18 cellular contexts compared by ENCODE assay signal in genomic region chr2:9141379-9141667, GRCh38.
DNase-seq lines count a peak whose midpoint lies in the region; ATAC-seq and TF ChIP-seq lines count a peak whose summit lies in the region.
"Had no signal": no experiment of that assay in that cellular context is flagged by ENCODE, and none has a peak within 500 bp of the region (broad histone marks: within the 10 kb centered on the region; RNA-seq: fewer than 3 reads in every experiment).

No MANE protein-coding gene starts in this region.

- H3K9me3 ChIP-seq in BLaER1: no peaks in the 10 kb centered on the region
- H3K9me3 ChIP-seq in IMR-90 (ENCODE audit: control insufficient read depth, insufficient read depth, low read length): no peaks in the 10 kb centered on the region
- H3K9me3 ChIP-seq in hepatocyte (ENCODE audit: low read depth): no peaks in the 10 kb centered on the region
- no peaks in the 10 kb centered on the region for H3K9me3 ChIP-seq in smooth muscle cell (replicated peaks; ENCODE audit: low read depth)
- H3K9me3 ChIP-seq in CD8-positive, alpha-beta memory T cell (ENCODE audit: low read length): no peaks in the 10 kb centered on the region
- H3K9me3 ChIP-seq: Caco-2 had no signal

- H3K27me3 ChIP-seq in BLaER1 (no peaks in the 10 kb centered on the region), IMR-90 (ENCODE audit: control insufficient read depth, insufficient read depth, low read length) (no peaks in the 10 kb centered on the region), hepatocyte (no peaks in the 10 kb centered on the region), smooth muscle cell (ENCODE audit: low read depth) (no peaks in the 10 kb centered on the region)
- peaks cover 6% of the 10 kb centered on the region for H3K27me3 ChIP-seq in CD8-positive, alpha-beta memory T cell (ENCODE audit: insufficient read depth, low read length, poor library complexity, severe bottlenecking)

- H3K23ac ChIP-seq in IMR-90 (ENCODE audit: low read depth, low read length): no peak overlapping the region

- intact Hi-C loops in IMR-90 (cut with micrococcal nuclease): loop anchor here (5.0 to 10.0 kb wide), 4 partner anchors 51 to 493 kb away; partner anchors contain the start of gene YWHAQ

- H4K8ac ChIP-seq in IMR-90 (ENCODE audit: low read depth in 2 of 2, low read length in 2 of 2): peak overlapping the region in 1 of 2 experiments; percentile 66; a peak in 2 of 4 replicates

- H2BK20ac ChIP-seq in IMR-90 (ENCODE audit: low read depth, low read length): peak overlapping the region; percentile 51; the same call in 1 of the 2 replicates

- H3K4me1 ChIP-seq in BLaER1: peaks cover 96% of the 10 kb centered on the region
- H3K4me1 ChIP-seq in IMR-90 (ENCODE audit: control insufficient read depth, insufficient read depth, low read length): peaks cover 16% of the 10 kb centered on the region
- H3K4me1 ChIP-seq in hepatocyte (ENCODE audit: insufficient read depth): peaks cover 9% of the 10 kb centered on the region
- H3K4me1 ChIP-seq in smooth muscle cell (ENCODE audit: low read depth): no peaks in the 10 kb centered on the region
- H3K4me1 ChIP-seq in CD8-positive, alpha-beta memory T cell (ENCODE audit: insufficient read depth, low read length): no peaks in the 10 kb centered on the region

- H2BK120ac ChIP-seq in IMR-90 (ENCODE audit: low read depth, low read length): peak overlapping the region; percentile 47; the same call in 1 of the 2 replicates

- WGBS in IMR-90 (ENCODE audit: extremely low coverage in 2 of 2, insufficient read length in 1 of 2), 2 experiments: no CpG with 5 or more reads among the region's 4 CpGs
- WGBS in hepatocyte (ENCODE audit: low lambda C conversion rate, missing lambda C conversion rate): 73% methylated on average over 4 of the region's 4 CpGs
- WGBS in smooth muscle cell (ENCODE audit: low lambda C conversion rate): 84% methylated on average over 4 of the region's 4 CpGs

- no peak for DNase-seq in IMR-90
- no peak for DNase-seq in hepatocyte (ENCODE audit: low spot score)
- DNase-seq in smooth muscle cell (lab: John Stamatoyannopoulos, UW; ENCODE audit: unreplicated experiment): no peak
- DNase-seq in OCI-M2 (lab: John Stamatoyannopoulos, UW; ENCODE audit: unreplicated experiment): no peak
- no peak for DNase-seq in CD8-positive, alpha-beta memory T cell
- DNase-seq in foreskin melanocyte: no peak
- DNase-seq: ACHN; Caco-2; CD8-positive, alpha-beta T cell; DND-41; GF-D8 had no signal

- H2AFZ ChIP-seq in IMR-90 (replicated peaks; ENCODE audit: low read length, poor library complexity) (peak overlapping the region; percentile 75), hepatocyte (no peak overlapping the region), smooth muscle cell (ENCODE audit: low read depth) (no peak overlapping the region)

- H3K4ac ChIP-seq in IMR-90 (ENCODE audit: low read depth, low read length): peak overlapping the region; percentile 61

- peak overlapping the region; percentile 68 for H2AK9ac ChIP-seq in IMR-90 (replicated peaks; ENCODE audit: low read depth, low read length, poor library complexity)

- H3K9me2 ChIP-seq in hepatocyte (replicated peaks; ENCODE audit: insufficient read depth): no peaks in the 10 kb centered on the region

- H3K27ac Mint-ChIP-seq in CD8-positive, alpha-beta memory T cell: no peak overlapping the region
- H3K27ac Mint-ChIP-seq: B cell; CD8-positive, alpha-beta T cell; IgD-negative memory B cell had no signal

- peak overlapping the region; percentile 65 for H3K4me2 ChIP-seq in BLaER1
- H3K4me2 ChIP-seq in IMR-90 (ENCODE audit: low read depth, low read length): no peak overlapping the region
- no peak overlapping the region for H3K4me2 ChIP-seq in hepatocyte
- H3K4me2 ChIP-seq in smooth muscle cell: no peak overlapping the region
- H3K4me2 ChIP-seq: KMS-11 had no signal

- peak overlapping the region; percentile 43; the same call in 1 of the 2 replicates for H4K91ac ChIP-seq in IMR-90 (ENCODE audit: insufficient read depth, low read depth, low read length)

- H4K20me1 ChIP-seq in BLaER1 (no peaks in the 10 kb centered on the region), IMR-90 (ENCODE audit: insufficient read depth, low read length) (no peaks in the 10 kb centered on the region), hepatocyte (ENCODE audit: insufficient read depth, poor library complexity, severe bottlenecking) (no peaks in the 10 kb centered on the region), smooth muscle cell (ENCODE audit: low read depth) (no peaks in the 10 kb centered on the region)

- TF ChIP-seq CTCF in IMR-90 (conservative IDR thresholded peaks at IDR 0.05; ENCODE audit: low read depth, low read length): no peak
- no peak for TF ChIP-seq CTCF in hepatocyte (IDR thresholded peaks at IDR 0.05; ENCODE audit: poor library complexity)
- no peak for TF ChIP-seq CTCF in smooth muscle cell (IDR thresholded peaks at IDR 0.05; ENCODE audit: borderline replicate concordance, insufficient read depth, poor library complexity, severe bottlenecking)

- H3K4me1 Mint-ChIP-seq in CD8-positive, alpha-beta memory T cell: peaks cover 0 to 5% (median 0%) of the 10 kb centered on the region in 3 donors

- no peak for TF ChIP-seq RAD21 in IMR-90 (IDR thresholded peaks at IDR 0.05; ENCODE audit: low read length)

- H3K27ac ChIP-seq in BLaER1: peak overlapping the region; percentile 89; the same call in 1 of the 2 replicates
- no peak overlapping the region for H3K27ac ChIP-seq in IMR-90 (ENCODE audit: insufficient read depth, low read length)
- peak overlapping the region; percentile 65 for H3K27ac ChIP-seq in hepatocyte
- peak overlapping the region; percentile 36 for H3K27ac ChIP-seq in smooth muscle cell (ENCODE audit: low read depth)
- H3K27ac ChIP-seq in CD8-positive, alpha-beta memory T cell (ENCODE audit: low read depth, low read length): no peak overlapping the region
- H3K27ac ChIP-seq: HL-60, KMS-11 had no signal

- H2AK5ac ChIP-seq in IMR-90 (ENCODE audit: low read depth, low read length): peak overlapping the region; percentile 78

- H3K79me1 ChIP-seq in IMR-90 (ENCODE audit: low read depth in 1 of 2, low read length in 2 of 2): peaks cover 0 to 9% of the 10 kb centered on the region in 2 experiments; a peak in 1 of 4 replicates

- no peak overlapping the region for H2BK5ac ChIP-seq in IMR-90 (ENCODE audit: low read depth, low read length, poor library complexity, severe bottlenecking)

- no peak overlapping the region for H3K9ac ChIP-seq in BLaER1
- no peak overlapping the region for H3K9ac ChIP-seq in IMR-90 (ENCODE audit: low read depth, low read length)
- H3K9ac ChIP-seq in smooth muscle cell (ENCODE audit: low read depth): peak overlapping the region; percentile 17
- H3K9ac ChIP-seq: KMS-11 had no signal

- H3K18ac ChIP-seq in IMR-90 (ENCODE audit: low read depth, low read length): no peak overlapping the region

- dilution Hi-C loops in IMR-90 (cut with HindIII; ENCODE audit: low sequenced_read_pairs, unreplicated experiment): no loop called here

- no TSS peak for BruUV-seq in IMR-90 (replicated peaks; lab: Mats Ljungman, UMichigan)

- no peak overlapping the region for H4K5ac ChIP-seq in IMR-90 (ENCODE audit: low read depth, low read length)

- no peaks in the 10 kb centered on the region for H3K36me3 Mint-ChIP-seq in CD8-positive, alpha-beta memory T cell
- H3K36me3 Mint-ChIP-seq: CD14-positive monocyte; CD8-positive, alpha-beta T cell; IgD-negative memory B cell had no signal

- H3K27me3 Mint-ChIP-seq in CD8-positive, alpha-beta memory T cell: peaks cover 12 to 24% of the 10 kb centered on the region in 2 donors

- in situ Hi-C loops in IMR-90 (cut with MboI; ENCODE audit: low sequenced_read_pairs): loop anchor here (10.0 kb wide), 2 partner anchors 193 to 233 kb away; no protein-coding TSS in a partner anchor

- no peak for TF ChIP-seq POLR2A in IMR-90 (IDR thresholded peaks at IDR 0.05; ENCODE audit: low read depth, low read length)

- H3K4me3 ChIP-seq in BLaER1 (no peak overlapping the region), IMR-90 (ENCODE audit: insufficient read depth, low read depth, low read length) (no peak overlapping the region), hepatocyte (no peak overlapping the region), smooth muscle cell (no peak overlapping the region)
- H3K4me3 ChIP-seq in CD8-positive, alpha-beta memory T cell (ENCODE audit: low read length): no peak overlapping the region

- POLR2A ChIA-PET in IMR-90 (lab: Charles Lee; ENCODE audit: unreplicated experiment): no interaction called here
- POLR2A ChIA-PET in CD8-positive, alpha-beta memory T cell (lab: Charles Lee): no interaction called here

- H2BK15ac ChIP-seq in IMR-90 (ENCODE audit: low read depth, low read length): peak overlapping the region; percentile 74; the same call in 1 of the 3 replicates

- H3K36me3 ChIP-seq in BLaER1 (no peaks in the 10 kb centered on the region), IMR-90 (ENCODE audit: control insufficient read depth, insufficient read depth, low read length) (no peaks in the 10 kb centered on the region), hepatocyte (replicated peaks; ENCODE audit: insufficient read depth, low read depth) (no peaks in the 10 kb centered on the region), smooth muscle cell (ENCODE audit: low read depth) (no peaks in the 10 kb centered on the region)
- H3K36me3 ChIP-seq in CD8-positive, alpha-beta memory T cell (ENCODE audit: insufficient read depth, low read length): no peaks in the 10 kb centered on the region

- H3K56ac ChIP-seq in IMR-90 (ENCODE audit: extremely low read depth, insufficient read depth, low read length): no peak overlapping the region

- H3K9me3 Mint-ChIP-seq in CD8-positive, alpha-beta memory T cell: no peaks in the 10 kb centered on the region
- H3K9me3 Mint-ChIP-seq: CD14-positive monocyte; CD8-positive, alpha-beta T cell; IgD-negative memory B cell had no signal

- H3K4me3 Mint-ChIP-seq in CD8-positive, alpha-beta memory T cell: no peak overlapping the region
- H3K4me3 Mint-ChIP-seq: B cell; CD14-positive monocyte; CD8-positive, alpha-beta T cell; IgD-negative memory B cell had no signal

- H3F3A ChIP-seq in smooth muscle cell (ENCODE audit: low read depth): no peaks in the 10 kb centered on the region

- peaks cover 11% of the 10 kb centered on the region for H3K9me1 ChIP-seq in IMR-90 (ENCODE audit: insufficient read depth, low read length)

- H3K14ac ChIP-seq in IMR-90 (replicated peaks; ENCODE audit: low read depth, low read length): peak overlapping the region; percentile 42; the same call in 1 of the 2 replicates

- ATAC-seq in IMR-90 (ENCODE audit: low read depth): no peak
- ATAC-seq: CD8-positive, alpha-beta T cell; HCT116 had no signal

- CTCF ChIA-PET in IMR-90 (lab: Yijun Ruan, JAX): interaction anchor here (0.9 kb wide), 1 partner anchor 230 kb away, joined by 3 read pairs; no protein-coding TSS in a partner anchor
- CTCF ChIA-PET in CD8-positive, alpha-beta memory T cell (lab: Charles Lee): interaction anchor here (1.0 to 1.3 kb wide), 2 partner anchors 52 to 415 kb away, joined by 3 read pairs; no protein-coding TSS in a partner anchor

- no peaks in the 10 kb centered on the region for H3K79me2 ChIP-seq in hepatocyte
- no peaks in the 10 kb centered on the region for H3K79me2 ChIP-seq in smooth muscle cell (ENCODE audit: low read depth)

TF ChIP-seq in IMR-90, 13 proteins besides CTCF, POLR2A, EP300 and RAD21 (continues in another document):
- TF ChIP-seq CHD1 (IDR thresholded peaks at IDR 0.05; ENCODE audit: low read depth, low read length) (no peak), FOS (IDR thresholded peaks at IDR 0.05; ENCODE audit: low read depth, low read length) (no peak), NFE2L2 (IDR thresholded peaks at IDR 0.05; ENCODE audit: low read depth, low read length) (no peak)

Comparison
In these comparisons a context has a peak if more than half of its experiments do, and no peak if none do; other contexts are left out.
1. H3K27ac ChIP-seq: peak in BLaER1 (single experiment), hepatocyte (single experiment) and smooth muscle cell (single experiment); none in IMR-90 (single experiment) and CD8-positive, alpha-beta memory T cell (single experiment).